Comparison of ENCODE assay signal across 1 cellular context in genomic region chr12:6205144-6205539, GRCh38.
TF ChIP-seq lines count a peak whose summit lies in the region.

No MANE protein-coding gene starts in this region.

TF ChIP-seq in IMR-90, 13 proteins besides CTCF, POLR2A, EP300 and RAD21 (continued from another document):
- no peak for TF ChIP-seq ELK1 (IDR thresholded peaks at IDR 0.05; ENCODE audit: borderline replicate concordance, low read depth, low read length)
- no peak for TF ChIP-seq NFE2L2 (IDR thresholded peaks at IDR 0.05; ENCODE audit: low read depth, low read length)
- no peak for TF ChIP-seq CHD1 (IDR thresholded peaks at IDR 0.05; ENCODE audit: low read depth, low read length)
- TF ChIP-seq BHLHE40 (IDR thresholded peaks at IDR 0.05; ENCODE audit: low read depth, low read length), result no peak
- TF ChIP-seq SMC3 (IDR thresholded peaks at IDR 0.05; ENCODE audit: low read depth, low read length), result no peak
- TF ChIP-seq RCOR1 (IDR thresholded peaks at IDR 0.05; ENCODE audit: insufficient replicate concordance, low read length), result no peak
- TF ChIP-seq CEBPB (IDR thresholded peaks at IDR 0.05; ENCODE audit: low read depth, low read length), result no peak
- TF ChIP-seq RFX5 (IDR thresholded peaks at IDR 0.05; ENCODE audit: low read depth, low read length), result no peak
- TF ChIP-seq FOS (IDR thresholded peaks at IDR 0.05; ENCODE audit: low read depth, low read length), result no peak
- no peak for TF ChIP-seq USF2 (IDR thresholded peaks at IDR 0.05; ENCODE audit: low read depth, low read length)
- TF ChIP-seq MAZ (IDR thresholded peaks at IDR 0.05; ENCODE audit: borderline replicate concordance, low read depth, low read length), result no peak
